In genomic region chr6:131372535-131372934, GRCh38 we compare ENCODE assay signal across 14 cellular contexts.
"Had no signal": no experiment of that assay in that cellular context is flagged by ENCODE, and none has a peak within 500 bp of the region (broad histone marks: within the 10 kb centered on the region; RNA-seq: fewer than 3 reads in every experiment).

No MANE protein-coding gene starts in this region.

- DNase-seq: activated CD4-positive, alpha-beta T cell treated with anti-CD3 and anti-CD28 coated beads for 4 hours; activated CD8-positive, alpha-beta memory T cell treated with anti-CD3 and anti-CD28 coated beads, Interleukin-2, amount 50 U/mL, for 48 hours; activated CD8-positive, alpha-beta T cell treated with anti-CD3 and anti-CD28 coated beads for 36 hours; activated naive CD4-positive, alpha-beta T cell; colonic mucosa; glutamatergic neuron; lower lobe of right lung; naive B cell; nucleus accumbens; right cardiac atrium; stimulated activated CD4-positive, alpha-beta T cell treated with anti-CD3 and anti-CD28 coated beads, Interleukin-12 subunit alpha, Interleukin-12 subunit beta, amount 100 ng/mL, for 4 hours; stimulated activated naive CD4-positive, alpha-beta T cell treated with Interleukin-2 at 50 U/mL for 16 hours; T-helper 1 cell had no signal

- H3K4me3 ChIP-seq: colonic mucosa, lower lobe of right lung, suprapubic skin had no signal

- ATAC-seq: activated CD8-positive, alpha-beta T cell treated with anti-CD3 and anti-CD28 coated beads for 36 hours; lower lobe of right lung; right cardiac atrium had no signal
